ENCODE assay signal across 24 cellular contexts in genomic region chr21:17799414-17800164, GRCh38. TPM values are rescaled to one million over a fixed set of nuclear protein-coding genes. Genes with fewer than 3 reads are reported as not detected.
A peak's percentile ranks its signal among the peaks of the same experiment; 100 is the strongest.
DNase-seq lines count a peak whose midpoint lies in the region; ATAC-seq and TF ChIP-seq lines count a peak whose summit lies in the region.
"Had no signal": no experiment of that assay in that cellular context is flagged by ENCODE, and none has a peak within 500 bp of the region (broad histone marks: within the 10 kb centered on the region; RNA-seq: fewer than 3 reads in every experiment).

No MANE protein-coding gene starts in this region.

- TF ChIP-seq CTCF in brain microvascular endothelial cell (IDR thresholded peaks at IDR 0.05; ENCODE audit: low read depth, low read length, missing control alignments): no peak

- DNase-seq in activated gamma-delta T cell treated with Interleukin-2 at 50 U/mL for 16 hours: peak; percentile 13
- DNase-seq in activated gamma-delta T cell (lab: John Stamatoyannopoulos, UW): no peak
- DNase-seq in MV-4-11 (lab: John Stamatoyannopoulos, UW): peak; percentile 11
- DNase-seq in activated naive CD8-positive, alpha-beta T cell treated with anti-CD3 and anti-CD28 coated beads for 36 hours: no peak
- no peak for DNase-seq in natural killer cell treated with Interleukin-12 subunit alpha and Interleukin-12 subunit beta and Interleukin-15 and Interleukin-18, amount 100 ng/mL, for 72 hours (ENCODE audit: low spot score)
- no peak for DNase-seq in head of caudate nucleus
- DNase-seq in brain microvascular endothelial cell: no peak
- DNase-seq: activated CD4-positive, CD25-positive, alpha-beta regulatory T cell treated with anti-CD3 and anti-CD28 coated beads, Interleukin-2, amount 50 U/mL, for 72 hours; activated effector memory CD4-positive, alpha-beta T cell treated with anti-CD3 and anti-CD28 coated beads, Interleukin-2, amount 50 U/mL, for 16 hours; anterior cingulate cortex; DMS153; kidney glomerular epithelial cell; NCI-H1105 treated with DMSO at 0.1 percent for 48 hours; NCI-H2029 treated with DMSO at 0.1 percent for 48 hours; NCI-H2227 treated with DMSO at 0.1 percent for 48 hours; NCI-H774; OCI-M1; posterior cingulate gyrus; sigmoid colon; stimulated activated naive CD8-positive, alpha-beta T cell treated with anti-CD3 and anti-CD28 coated beads, Interleukin-15, Interleukin-2, amounts not matched to agents 100 U/mL and 50 U/mL, for 24 hours; tibial artery had no signal

- no peak overlapping the region for H3K4me3 ChIP-seq in brain microvascular endothelial cell (ENCODE audit: low read depth, low read length)
- H3K4me3 ChIP-seq: lung, sigmoid colon, tibial artery had no signal

- H3K27ac Mint-ChIP-seq in activated naive CD8-positive, alpha-beta T cell treated with anti-CD3 and anti-CD28 coated beads for 36 hours: peak overlapping the region; percentile 7
- peak overlapping the region; percentile 45 to 66 for H3K27ac Mint-ChIP-seq in natural killer cell treated with Interleukin-12 subunit alpha and Interleukin-12 subunit beta and Interleukin-15 and Interleukin-18, amount 100 ng/mL, for 72 hours

- H3K36me3 ChIP-seq in brain microvascular endothelial cell (replicated peaks): no peaks in the 10 kb centered on the region
- H3K36me3 ChIP-seq: sigmoid colon, tibial artery had no signal

- no peak overlapping the region for H3K27ac ChIP-seq in brain microvascular endothelial cell
- H3K27ac ChIP-seq: sigmoid colon, tibial artery had no signal

- ATAC-seq in natural killer cell treated with Interleukin-12 subunit alpha and Interleukin-12 subunit beta and Interleukin-15 and Interleukin-18, amount 100 ng/mL, for 72 hours: peak in 1 of 2 donors; percentile 56
- ATAC-seq: HCT116; stimulated activated naive CD8-positive, alpha-beta T cell treated with anti-CD3 and anti-CD28 coated beads, Interleukin-15, Interleukin-2, amounts not matched to agents 100 U/mL and 50 U/mL, for 24 hours had no signal

- H3K27me3 ChIP-seq in brain microvascular endothelial cell (replicated peaks): no peaks in the 10 kb centered on the region
- H3K27me3 ChIP-seq: sigmoid colon, tibial artery had no signal

- peaks cover 3% of the 10 kb centered on the region for H3K9me3 Mint-ChIP-seq in activated naive CD8-positive, alpha-beta T cell treated with anti-CD3 and anti-CD28 coated beads for 36 hours
- no peaks in the 10 kb centered on the region for H3K9me3 Mint-ChIP-seq in natural killer cell treated with Interleukin-12 subunit alpha and Interleukin-12 subunit beta and Interleukin-15 and Interleukin-18, amount 100 ng/mL, for 72 hours

- in situ Hi-C loops in brain microvascular endothelial cell (cut with HindIII; ENCODE audit: low pct_ligation_motif_present, low sequenced_read_pairs): no loop called here

- H3K27me3 Mint-ChIP-seq in activated naive CD8-positive, alpha-beta T cell treated with anti-CD3 and anti-CD28 coated beads for 36 hours: no peaks in the 10 kb centered on the region
- H3K27me3 Mint-ChIP-seq in natural killer cell treated with Interleukin-12 subunit alpha and Interleukin-12 subunit beta and Interleukin-15 and Interleukin-18, amount 100 ng/mL, for 72 hours: no peaks in the 10 kb centered on the region

- intact Hi-C loops in head of caudate nucleus (cut with DNase I): no loop called here

- H3K36me3 Mint-ChIP-seq in activated naive CD8-positive, alpha-beta T cell treated with anti-CD3 and anti-CD28 coated beads for 36 hours: peaks cover 59% of the 10 kb centered on the region
- peaks cover 37% of the 10 kb centered on the region for H3K36me3 Mint-ChIP-seq in natural killer cell treated with Interleukin-12 subunit alpha and Interleukin-12 subunit beta and Interleukin-15 and Interleukin-18, amount 100 ng/mL, for 72 hours

- H3K4me3 Mint-ChIP-seq in activated naive CD8-positive, alpha-beta T cell treated with anti-CD3 and anti-CD28 coated beads for 36 hours: no peak overlapping the region
- peak overlapping the region; percentile 68 for H3K4me3 Mint-ChIP-seq in natural killer cell treated with Interleukin-12 subunit alpha and Interleukin-12 subunit beta and Interleukin-15 and Interleukin-18, amount 100 ng/mL, for 72 hours
- H3K4me3 Mint-ChIP-seq: CD14-positive monocyte had no signal

- peaks cover 47% of the 10 kb centered on the region for H3K4me1 Mint-ChIP-seq in activated naive CD8-positive, alpha-beta T cell treated with anti-CD3 and anti-CD28 coated beads for 36 hours
- peaks cover 44 to 64% of the 10 kb centered on the region in 2 donors for H3K4me1 Mint-ChIP-seq in natural killer cell treated with Interleukin-12 subunit alpha and Interleukin-12 subunit beta and Interleukin-15 and Interleukin-18, amount 100 ng/mL, for 72 hours (ENCODE audit: low read depth in 2 of 2)

RNA-seq across cellular contexts. Expression of gene C21orf91, which starts 19.6 kb away (rescaled TPM):
- total RNA-seq in activated naive CD8-positive, alpha-beta T cell treated with anti-CD3 and anti-CD28 coated beads for 36 hours: 10 to 100 TPM; 35.0 to 36.5 TPM
- total RNA-seq in natural killer cell treated with Interleukin-12 subunit alpha and Interleukin-12 subunit beta and Interleukin-15 and Interleukin-18, amount 100 ng/mL, for 72 hours: 100 to 1,000 TPM in 1 of 2 donors, 10 to 100 TPM in 1; 61.0 to 101 TPM

Comparison
In these comparisons a context has a peak if more than half of its experiments do, and no peak if none do; other contexts are left out.
1. DNase-seq: peak in activated gamma-delta T cell treated with Interleukin-2 at 50 U/mL for 16 hours (single experiment) and MV-4-11 (single experiment); none in activated gamma-delta T cell (single experiment), activated naive CD8-positive, alpha-beta T cell treated with anti-CD3 and anti-CD28 coated beads for 36 hours (single experiment), natural killer cell treated with Interleukin-12 subunit alpha and Interleukin-12 subunit beta and Interleukin-15 and Interleukin-18, amount 100 ng/mL, for 72 hours (single experiment), head of caudate nucleus (0 of 42) and brain microvascular endothelial cell (single experiment).